Comparison of ENCODE assay signal across 8 cellular contexts in genomic region chr1:58782308-58783089, GRCh38. TPM values are rescaled to one million over a fixed set of nuclear protein-coding genes. Genes with fewer than 3 reads are reported as not detected.
DNase-seq lines count a peak whose midpoint lies in the region; ATAC-seq and TF ChIP-seq lines count a peak whose summit lies in the region.

No MANE protein-coding gene starts in this region.

- DNase-seq in GM10248 (ENCODE audit: extremely low spot score) (peak; percentile 67), SKM-1 treated with dmso at 0.1 percent for 144 hours (lab: John Stamatoyannopoulos, UW; ENCODE audit: unreplicated experiment) (peak; percentile 56), amygdala (lab: John Stamatoyannopoulos, UW) (peak in 45 of 56 donors; percentile 15 to 76 (median 49)), right cardiac atrium (peak; percentile 51 to 84 (median 83)), vagina (ENCODE audit: extremely low spot score in 2 of 2) (no peak)

- H3K27me3 ChIP-seq in HUES48 (ENCODE audit: control insufficient read depth, insufficient read depth, low read length) (peaks cover 48% of the 10 kb centered on the region), right cardiac atrium (ENCODE audit: control insufficient read depth, insufficient read depth) (no peaks in the 10 kb centered on the region), rectal smooth muscle tissue (ENCODE audit: control insufficient read depth, insufficient read depth, low read length) (no peaks in the 10 kb centered on the region), vagina (no peaks in the 10 kb centered on the region)

- POLR2A ChIA-PET in GM10248 (lab: Yijun Ruan, JAX) = interaction anchor here (0.9 to 1.9 kb wide), 4 partner anchors 30 to 244 kb away, joined by 3 to 10 read pairs (median 4); no protein-coding TSS in a partner anchor

- TF ChIP-seq CTCF in GM10248 (IDR thresholded peaks at IDR 0.05; ENCODE audit: control extremely low read depth, extremely low read depth, low read depth, missing control alignments) (peak; percentile 73), vagina (IDR thresholded peaks at IDR 0.05) (no peak)

- WGBS in right cardiac atrium = under 1% methylated on average over 72 of the region's 72 CpGs

- no peaks in the 10 kb centered on the region for H3K36me3 ChIP-seq in HUES48 (ENCODE audit: control insufficient read depth, insufficient read depth, low read length)
- H3K36me3 ChIP-seq in rectal smooth muscle tissue (ENCODE audit: control insufficient read depth, insufficient read depth, low read length) = peaks cover 11% of the 10 kb centered on the region
- H3K36me3 ChIP-seq in vagina = peaks cover 0 to 9% of the 10 kb centered on the region in 2 donors

- TF ChIP-seq POLR2A in vagina (IDR thresholded peaks at IDR 0.05) = no peak

- ATAC-seq in right cardiac atrium (no peak), HG03565 (IDR thresholded peaks at IDR 0.05; ENCODE audit: unreplicated experiment) (no peak)

- peak overlapping the region; percentile 90 for H3K27ac ChIP-seq in HUES48 (ENCODE audit: low read depth, low read length)
- peak overlapping the region; percentile 99 for H3K27ac ChIP-seq in right cardiac atrium (ENCODE audit: low read length)
- H3K27ac ChIP-seq in rectal smooth muscle tissue (ENCODE audit: low read depth, low read length) = peak overlapping the region; percentile 100
- peak overlapping the region; percentile 100 for H3K27ac ChIP-seq in vagina

- H3K9ac ChIP-seq in HUES48 (ENCODE audit: low read depth, low read length) = peak overlapping the region; percentile 72
- H3K9ac ChIP-seq in rectal smooth muscle tissue (ENCODE audit: low read length) = peak overlapping the region; percentile 99

- peaks cover 10% of the 10 kb centered on the region for H3K4me1 ChIP-seq in HUES48 (ENCODE audit: control insufficient read depth, insufficient read depth, low read length)
- no peaks in the 10 kb centered on the region for H3K4me1 ChIP-seq in right cardiac atrium (ENCODE audit: control insufficient read depth, insufficient read depth, low read length)
- peaks cover 3% of the 10 kb centered on the region for H3K4me1 ChIP-seq in rectal smooth muscle tissue (ENCODE audit: control insufficient read depth, insufficient read depth, low read length)
- H3K4me1 ChIP-seq in vagina = peaks cover 37% of the 10 kb centered on the region

- intact Hi-C loops in right cardiac atrium (cut with DNase I) (loop anchor here in 3 of 4 donors (5.0 to 10.0 kb wide), 10 partner anchors 112 to 922 kb away; partner anchors contain the start of gene FGGY (in 3 of the 3)), vagina (cut with DNase I) (loop anchor here (2.0 to 10.0 kb wide), 5 partner anchors 120 to 920 kb away; partner anchors contain the start of gene FGGY)

- peak overlapping the region; percentile 70 for H3K4me3 ChIP-seq in HUES48 (ENCODE audit: low read depth, low read length)
- peak overlapping the region; percentile 64 for H3K4me3 ChIP-seq in right cardiac atrium (ENCODE audit: low read length)
- H3K4me3 ChIP-seq in rectal smooth muscle tissue (ENCODE audit: low read length) = peak overlapping the region; percentile 90
- H3K4me3 ChIP-seq in vagina = peak overlapping the region; percentile 95 to 98

- CTCF ChIA-PET in GM10248 (lab: Yijun Ruan, JAX) = interaction anchor here (1.0 to 1.9 kb wide), 5 partner anchors 13 to 235 kb away, joined by 3 to 5 read pairs (median 3); no protein-coding TSS in a partner anchor

- no peaks in the 10 kb centered on the region for H3K9me3 ChIP-seq in HUES48 (ENCODE audit: control insufficient read depth, insufficient read depth, low read length)
- no peaks in the 10 kb centered on the region for H3K9me3 ChIP-seq in right cardiac atrium (ENCODE audit: control insufficient read depth, low read length)
- H3K9me3 ChIP-seq in vagina = no peaks in the 10 kb centered on the region

RNA-seq across cellular contexts. Expression of gene JUN, which starts 1.3 kb away (rescaled TPM):
- 10 to 100 TPM; 41.1 to 69.8 (median 50.7) TPM for total RNA-seq in right cardiac atrium
- 211 TPM for polyA plus RNA-seq in right cardiac atrium
- total RNA-seq in vagina = 275 TPM

Comparison
In these comparisons a context has a peak if more than half of its experiments do, and no peak if none do; other contexts are left out.
1. DNase-seq: peak in GM10248 (single experiment), SKM-1 treated with dmso at 0.1 percent for 144 hours (single experiment), amygdala (45 of 56) and right cardiac atrium (3 of 3); none in vagina (0 of 2).
2. Peak in every context shown above with its lines, with median percentiles within 50 percentile points of each other: H3K27ac ChIP-seq and H3K4me3 ChIP-seq.